10 cellular contexts compared by ENCODE assay signal in the genomic region with DNA sequence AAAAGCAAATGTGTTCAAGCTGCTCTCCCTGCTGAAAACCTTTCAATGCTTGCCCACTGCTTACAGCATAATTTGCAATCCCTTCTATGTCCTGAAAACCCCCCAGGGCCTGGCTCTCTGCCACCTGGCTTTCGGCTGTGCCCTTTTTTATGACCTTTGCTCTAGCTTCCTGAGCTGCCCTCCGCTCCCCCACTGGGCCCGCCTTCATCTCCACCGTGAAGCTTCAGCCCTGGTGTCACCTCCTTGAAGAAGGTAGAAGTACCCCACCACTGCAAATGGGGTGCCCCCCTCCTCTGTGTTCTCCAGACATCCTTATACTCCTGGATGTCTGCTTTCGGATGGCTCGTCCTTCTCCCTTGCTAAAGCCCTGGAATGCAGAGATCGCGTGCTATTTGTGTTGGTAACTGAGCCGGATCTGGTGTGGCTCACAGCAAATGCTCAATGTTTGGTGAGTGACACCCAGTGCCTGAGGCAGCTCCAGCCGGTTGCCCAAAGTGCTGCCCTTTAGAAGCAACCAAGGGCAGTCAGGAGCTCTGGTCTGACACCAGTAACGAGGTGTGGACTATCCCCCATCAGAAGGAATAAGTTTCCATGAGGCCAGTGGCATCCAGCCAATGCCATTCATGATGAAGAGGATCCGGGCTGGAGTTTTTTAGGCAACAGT.
DNase-seq lines count a peak whose midpoint lies in the region; ATAC-seq and TF ChIP-seq lines count a peak whose summit lies in the region.
"Had no signal": no experiment of that assay in that cellular context is flagged by ENCODE, and none has a peak within 500 bp of the region (broad histone marks: within the 10 kb centered on the region; RNA-seq: fewer than 3 reads in every experiment).

No MANE protein-coding gene starts in this region.

- H3K9me3 Mint-ChIP-seq in HFFc6: no peaks in the 10 kb centered on the region

- peaks cover 3% of the 10 kb centered on the region; the same call in 1 of the 2 replicates for H3K27me3 Mint-ChIP-seq in HFFc6 (ENCODE audit: insufficient read depth)

- H3K4me3 ChIP-seq in BE2C (ENCODE audit: low read depth, low read length) (peak overlapping the region; percentile 43), brain microvascular endothelial cell (ENCODE audit: low read depth, low read length) (no peak overlapping the region), prostate gland (no peak overlapping the region)
- H3K4me3 ChIP-seq: ovary had no signal

- peaks cover 21% of the 10 kb centered on the region for H3K36me3 Mint-ChIP-seq in HFFc6 (ENCODE audit: low read depth)

- no peak for TF ChIP-seq POLR2A in prostate gland (IDR thresholded peaks at IDR 0.05)

- intact Hi-C loops in prostate gland (cut with DNase I): no loop called here

- H3K4me1 ChIP-seq in BE2C (peaks cover 33% of the 10 kb centered on the region), prostate gland (replicated peaks) (no peaks in the 10 kb centered on the region)

- H3K27me3 ChIP-seq in BE2C (no peaks in the 10 kb centered on the region), brain microvascular endothelial cell (replicated peaks) (no peaks in the 10 kb centered on the region), prostate gland (replicated peaks; ENCODE audit: insufficient read depth) (no peaks in the 10 kb centered on the region)
- H3K27me3 ChIP-seq: ovary had no signal

- ATAC-seq in GM19328 (IDR thresholded peaks at IDR 0.05; ENCODE audit: unreplicated experiment) (no peak), HG03108 (IDR thresholded peaks at IDR 0.05; ENCODE audit: unreplicated experiment) (no peak)

- peak; percentile 68 for DNase-seq in BE2C
- peak; percentile 92 for DNase-seq in HFFc6
- DNase-seq in brain microvascular endothelial cell: peak; percentile 51
- DNase-seq in mucosa of gallbladder (ENCODE audit: low spot score): peak; percentile 18
- DNase-seq in prostate gland (ENCODE audit: low spot score): no peak
- DNase-seq in NCI-H2227 (lab: John Stamatoyannopoulos, UW; ENCODE audit: unreplicated experiment): no peak
- DNase-seq: Karpas-422 had no signal

- peak overlapping the region; percentile 80 for H3K4me3 Mint-ChIP-seq in HFFc6

- H3K36me3 ChIP-seq in BE2C (no peaks in the 10 kb centered on the region), brain microvascular endothelial cell (replicated peaks) (no peaks in the 10 kb centered on the region), prostate gland (no peaks in the 10 kb centered on the region)
- H3K36me3 ChIP-seq: ovary had no signal

- H3K27ac ChIP-seq in brain microvascular endothelial cell (no peak overlapping the region), prostate gland (no peak overlapping the region)
- H3K27ac ChIP-seq: ovary had no signal

- TF ChIP-seq CTCF in BE2C (IDR thresholded peaks at IDR 0.05; ENCODE audit: low read depth, low read length): no peak
- TF ChIP-seq CTCF in HFFc6 (IDR thresholded peaks at IDR 0.05): no peak
- no peak for TF ChIP-seq CTCF in brain microvascular endothelial cell (IDR thresholded peaks at IDR 0.05; ENCODE audit: low read depth, low read length, missing control alignments)
- no peak for TF ChIP-seq CTCF in prostate gland (IDR thresholded peaks at IDR 0.05)

- H3K27ac Mint-ChIP-seq in HFFc6: peak overlapping the region; percentile 91

- 55% methylated on average over 12 of the region's 12 CpGs for WGBS in prostate gland

- H3K9me3 ChIP-seq in BE2C (no peaks in the 10 kb centered on the region), prostate gland (no peaks in the 10 kb centered on the region)
- H3K9me3 ChIP-seq: ovary had no signal

- H3K4me1 Mint-ChIP-seq in HFFc6 (ENCODE audit: low read depth): peaks cover 39% of the 10 kb centered on the region

- in situ Hi-C loops in brain microvascular endothelial cell (cut with HindIII; ENCODE audit: low pct_ligation_motif_present, low sequenced_read_pairs): no loop called here

Comparison
In these comparisons a context has a peak if more than half of its experiments do, and no peak if none do; other contexts are left out.
1. DNase-seq: peak in BE2C (single experiment), HFFc6 (single experiment), brain microvascular endothelial cell (single experiment) and mucosa of gallbladder (single experiment); none in prostate gland (single experiment) and NCI-H2227 (single experiment).